Comparison of ENCODE assay signal across 26 cellular contexts in genomic region chr19:15235796-15236195, GRCh38. TPM values are rescaled to one million over a fixed set of nuclear protein-coding genes. Genes with fewer than 3 reads are reported as not detected.
"Had no signal": no experiment of that assay in that cellular context is flagged by ENCODE, and none has a peak within 500 bp of the region (broad histone marks: within the 10 kb centered on the region; RNA-seq: fewer than 3 reads in every experiment).

No MANE protein-coding gene starts in this region.

- H3K27me3 ChIP-seq: hepatocyte, tibial artery had no signal

- H3K4me2 ChIP-seq: hepatocyte had no signal

- DNase-seq: activated CD4-positive, alpha-beta T cell treated with anti-CD3 and anti-CD28 coated beads, Interleukin-2, amount 50 U/mL, for 48 hours; activated gamma-delta T cell treated with Interleukin-2 at 50 U/mL for 16 hours; amygdala; effector memory CD4-positive, alpha-beta T cell; glutamatergic neuron; immature natural killer cell; left lung; naive thymus-derived CD4-positive, alpha-beta T cell; nucleus accumbens; posterior cingulate gyrus; small intestine; stimulated activated CD4-positive, alpha-beta T cell treated with anti-CD3 and anti-CD28 coated beads, Interleukin-2, amount 100 ng/mL, for 24 hours; stimulated activated naive CD8-positive, alpha-beta T cell treated with anti-CD3 and anti-CD28 coated beads, Interleukin-15, amount 100 ng/mL, for 72 hours; T-helper 1 cell; tibial artery had no signal

- ATAC-seq: esophagus mucosa; left lung; naive thymus-derived CD4-positive, alpha-beta T cell; sciatic nerve; stimulated activated effector memory CD8-positive, alpha-beta T cell treated with anti-CD3 and anti-CD28 coated beads, Interleukin-12 subunit alpha, Interleukin-12 subunit beta, amount 100 ng/mL, for 72 hours; stimulated activated naive CD8-positive, alpha-beta T cell treated with anti-CD3 and anti-CD28 coated beads, Interleukin-15, amount 100 ng/mL, for 72 hours had no signal

- H3K27ac ChIP-seq: hepatocyte, left lung had no signal

- H2AFZ ChIP-seq: hepatocyte had no signal

- H3K79me2 ChIP-seq: hepatocyte had no signal

- H3K9me3 ChIP-seq: left lung, tibial artery had no signal

- FAIRE-seq: endothelial cell of umbilical vein, frontal cortex, small intestine, TTC549 had no signal

- H3K4me3 Mint-ChIP-seq: activated naive CD8-positive, alpha-beta T cell; activated T-helper 1 cell treated with anti-CD3 and anti-CD28 coated beads, Interleukin-12 subunit alpha, Interleukin-12 subunit beta, Interleukin-2, Interleukin-4 antibody, amounts not matched to agents 30 ng/mL and 10 ng/mL and 1 ng/mL, durations not matched to agents 14 hours and 24 hours and 36 hours; immature natural killer cell; naive thymus-derived CD4-positive, alpha-beta T cell; stimulated activated effector memory CD8-positive, alpha-beta T cell treated with anti-CD3 and anti-CD28 coated beads, Interleukin-12 subunit alpha, Interleukin-12 subunit beta, amount 100 ng/mL, for 72 hours; stimulated activated naive CD8-positive, alpha-beta T cell treated with anti-CD3 and anti-CD28 coated beads, Interleukin-15, amount 100 ng/mL, for 72 hours had no signal

- H3K9me3 Mint-ChIP-seq: activated T-helper 1 cell treated with anti-CD3 and anti-CD28 coated beads, Interleukin-12 subunit alpha, Interleukin-12 subunit beta, Interleukin-2, Interleukin-4 antibody, amounts not matched to agents 30 ng/mL and 10 ng/mL and 1 ng/mL, durations not matched to agents 14 hours and 24 hours and 36 hours; immature natural killer cell; stimulated activated effector memory CD8-positive, alpha-beta T cell treated with anti-CD3 and anti-CD28 coated beads, Interleukin-12 subunit alpha, Interleukin-12 subunit beta, amount 100 ng/mL, for 72 hours; stimulated activated naive CD8-positive, alpha-beta T cell treated with anti-CD3 and anti-CD28 coated beads, Interleukin-15, amount 100 ng/mL, for 72 hours had no signal

- H3K27ac Mint-ChIP-seq: activated naive CD8-positive, alpha-beta T cell; activated T-helper 1 cell treated with anti-CD3 and anti-CD28 coated beads, Interleukin-12 subunit alpha, Interleukin-12 subunit beta, Interleukin-2, Interleukin-4 antibody, amounts not matched to agents 30 ng/mL and 10 ng/mL and 1 ng/mL, durations not matched to agents 14 hours and 24 hours and 36 hours; stimulated activated effector memory CD8-positive, alpha-beta T cell treated with anti-CD3 and anti-CD28 coated beads, Interleukin-12 subunit alpha, Interleukin-12 subunit beta, amount 100 ng/mL, for 72 hours had no signal

- H3K4me3 ChIP-seq: hepatocyte, left lung, lung, tibial artery had no signal

RNA-seq across cellular contexts. Expression of gene EPHX3, which starts 3.5 kb away (rescaled TPM):
- total RNA-seq: activated T-helper 1 cell treated with anti-CD3 and anti-CD28 coated beads, Interleukin-12 subunit alpha, Interleukin-12 subunit beta, Interleukin-2, Interleukin-4 antibody, amounts not matched to agents 30 ng/mL and 10 ng/mL and 1 ng/mL, durations not matched to agents 14 hours and 24 hours and 36 hours; dermis microvascular lymphatic vessel endothelial cell had no signal
- polyA plus RNA-seq: immature natural killer cell; naive thymus-derived CD4-positive, alpha-beta T cell had no signal

RNA-seq across cellular contexts. Expression of gene NOTCH3, which starts 35.0 kb away (rescaled TPM):
- total RNA-seq: activated T-helper 1 cell treated with anti-CD3 and anti-CD28 coated beads, Interleukin-12 subunit alpha, Interleukin-12 subunit beta, Interleukin-2, Interleukin-4 antibody, amounts not matched to agents 30 ng/mL and 10 ng/mL and 1 ng/mL, durations not matched to agents 14 hours and 24 hours and 36 hours had no signal
- polyA plus RNA-seq: immature natural killer cell; naive thymus-derived CD4-positive, alpha-beta T cell had no signal
